ENCODE assay signal across 4 cellular contexts in the genomic region with DNA sequence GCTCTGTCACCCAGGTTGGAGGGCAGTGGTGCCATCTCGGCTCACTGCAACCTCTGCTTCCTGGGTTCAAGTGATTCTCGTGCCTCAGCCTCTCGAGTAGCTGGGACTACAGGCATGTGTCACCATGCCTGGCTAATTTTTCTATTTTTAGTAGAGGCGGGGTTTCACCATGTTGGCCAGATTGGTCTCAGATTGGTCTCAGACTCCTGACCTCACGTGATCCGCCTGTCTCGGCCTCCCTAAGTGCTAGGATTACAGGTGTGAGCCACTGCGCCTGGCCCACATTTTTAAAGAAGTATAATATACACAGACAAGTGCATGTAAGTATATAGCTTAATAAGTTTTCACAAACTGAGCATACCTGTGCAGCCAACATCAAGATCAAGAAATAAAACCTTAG.
DNase-seq lines count a peak whose midpoint lies in the region; TF ChIP-seq lines count a peak whose summit lies in the region.
"Not testable (repeated sequence)": the region's sequence is repeated elsewhere in the genome, so short reads cannot be mapped to it uniquely, and the experiment has no call there.

No MANE protein-coding gene starts in this region.

- no CpG with 5 or more reads among the region's 8 CpGs for WGBS in H9 (ENCODE audit: extremely low coverage, insufficient read length, low lambda C conversion rate)

- not testable (repeated sequence) for H3K9ac ChIP-seq in H9 (ENCODE audit: extremely low read depth, insufficient read length, low read length); OCI-LY3 (ENCODE audit: low read length)
- H3K9ac ChIP-seq in MM.1S (ENCODE audit: low read length): peak overlapping the region; percentile 5; the same call in 1 of the 2 replicates

- not testable (repeated sequence) for H2AFZ ChIP-seq in H9 (ENCODE audit: low read length); MM.1S (ENCODE audit: low read length); OCI-LY3 (ENCODE audit: low read depth, low read length)

- not testable (repeated sequence) for H2BK20ac ChIP-seq in H9 (ENCODE audit: low read depth, low read length, poor library complexity, severe bottlenecking)

- not testable (repeated sequence) for DNase-seq in H9
- peak; percentile 71 for DNase-seq in MM.1S
- peak; percentile 45 for DNase-seq in WERI-Rb-1

- not testable (repeated sequence) for H3K9me3 ChIP-seq in H9 (ENCODE audit: control insufficient read depth, low read depth, low read length); MM.1S (replicated peaks; ENCODE audit: insufficient read depth, low read length); OCI-LY3 (ENCODE audit: insufficient read depth, low read length); WERI-Rb-1 (ENCODE audit: severe bottlenecking)

- not testable (repeated sequence) for H3K27me3 ChIP-seq in H9 (ENCODE audit: insufficient read depth, low read length); MM.1S (replicated peaks; ENCODE audit: insufficient read depth, low read length); OCI-LY3 (ENCODE audit: low read depth, low read length); WERI-Rb-1 (ENCODE audit: insufficient read depth, low read depth, severe bottlenecking)

- H4K91ac ChIP-seq in H9 (ENCODE audit: insufficient read length, low read depth, low read length): not testable (repeated sequence)

- not testable (repeated sequence) for H4K5ac ChIP-seq in H9 (ENCODE audit: insufficient read length, low read depth, low read length)

- H3K4me3 Mint-ChIP-seq in H9: not testable (repeated sequence)

- not testable (repeated sequence) for H3K79me1 ChIP-seq in H9 (ENCODE audit: insufficient read depth, low read depth, low read length, poor library complexity, severe bottlenecking)

- not testable (repeated sequence) for H3K56ac ChIP-seq in H9 (ENCODE audit: insufficient read length, low read depth, low read length)

- H3K23me2 ChIP-seq in H9 (ENCODE audit: insufficient read length, low read depth, low read length, poor library complexity, severe bottlenecking): not testable (repeated sequence)

- H3K27ac ChIP-seq in H9 (ENCODE audit: insufficient read length, low read depth, low read length); OCI-LY3 (ENCODE audit: low read length); WERI-Rb-1: not testable (repeated sequence)
- peak overlapping the region; percentile 62 for H3K27ac ChIP-seq in MM.1S (ENCODE audit: low read length)

- not testable (repeated sequence) for H4K20me1 ChIP-seq in H9 (ENCODE audit: control insufficient read depth, insufficient read depth, insufficient read length); MM.1S (ENCODE audit: insufficient read depth, low read length); OCI-LY3 (ENCODE audit: insufficient read depth, low read length)

- not testable (repeated sequence) for H3K4me1 ChIP-seq in H9 (ENCODE audit: insufficient read depth, low read length)
- peaks cover 22% of the 10 kb centered on the region for H3K4me1 ChIP-seq in MM.1S (ENCODE audit: low read length)
- H3K4me1 ChIP-seq in OCI-LY3 (ENCODE audit: low read length): peaks cover 20% of the 10 kb centered on the region

- H3K4ac ChIP-seq in H9 (ENCODE audit: low read depth, low read length): not testable (repeated sequence)

- TF ChIP-seq CTCF in H9 (conservative IDR thresholded peaks at IDR 0.05); MM.1S (IDR thresholded peaks at IDR 0.05; ENCODE audit: low read length); OCI-LY3 (IDR thresholded peaks at IDR 0.05; ENCODE audit: low read depth, low read length); WERI-Rb-1 (IDR thresholded peaks at IDR 0.05; ENCODE audit: low read depth, low read length): not testable (repeated sequence)

- not testable (repeated sequence) for H3K36me3 ChIP-seq in MM.1S (replicated peaks; ENCODE audit: insufficient read depth, low read length); OCI-LY3 (replicated peaks; ENCODE audit: low read depth, low read length); WERI-Rb-1

- H3F3A ChIP-seq in MM.1S (ENCODE audit: insufficient read depth, low read length): not testable (repeated sequence)

- not testable (repeated sequence) for H3T11ph ChIP-seq in H9 (ENCODE audit: low read length)

- not testable (repeated sequence) for H3K4me2 ChIP-seq in H9 (ENCODE audit: insufficient read depth, insufficient read length, low read length)
- H3K4me2 ChIP-seq in MM.1S (ENCODE audit: low read depth, low read length): peak overlapping the region; percentile 24
- peak overlapping the region; percentile 39 for H3K4me2 ChIP-seq in OCI-LY3 (ENCODE audit: low read length)

- H3K4me3 ChIP-seq in MM.1S (ENCODE audit: low read length); OCI-LY3 (ENCODE audit: low read length); WERI-Rb-1 (ENCODE audit: low read depth, low read length): not testable (repeated sequence)

- H3K23ac ChIP-seq in H9 (ENCODE audit: insufficient read length, low read depth, low read length): not testable (repeated sequence)

- H2BK120ac ChIP-seq in H9 (ENCODE audit: low read depth, low read length, poor library complexity, severe bottlenecking): not testable (repeated sequence)

- H3K27ac Mint-ChIP-seq in H9: peak overlapping the region in 2 of 3 experiments; percentile 47 to 64; a peak in 2 of 7 replicates

- not testable (repeated sequence) for H2BK5ac ChIP-seq in H9 (ENCODE audit: insufficient read length, low read length)

- H3K18ac ChIP-seq in H9 (ENCODE audit: insufficient read length, low read depth, low read length): not testable (repeated sequence)

- H3K36me3 Mint-ChIP-seq in H9 (ENCODE audit: insufficient read depth in 1 of 3, low read depth in 3 of 3): not testable (repeated sequence)

- not testable (repeated sequence) for H3K79me2 ChIP-seq in H9 (ENCODE audit: insufficient read depth, low read length); MM.1S (ENCODE audit: low read length); OCI-LY3 (ENCODE audit: low read length)

- H3K14ac ChIP-seq in H9 (ENCODE audit: insufficient read depth, low read length): not testable (repeated sequence)

- not testable (repeated sequence) for H3K9me3 Mint-ChIP-seq in H9

- H2BK15ac ChIP-seq in H9 (ENCODE audit: low read depth, low read length): not testable (repeated sequence)

- H4K8ac ChIP-seq in H9 (replicated peaks; ENCODE audit: insufficient read length, low read depth, low read length): not testable (repeated sequence)

- not testable (repeated sequence) for H2AK5ac ChIP-seq in H9 (ENCODE audit: insufficient read length, low read length)

- peaks cover 42 to 47% of the 10 kb centered on the region in 2 experiments for H3K4me1 Mint-ChIP-seq in H9

- not testable (repeated sequence) for H3K27me3 Mint-ChIP-seq in H9 (ENCODE audit: low read depth)

- H2BK12ac ChIP-seq in H9 (ENCODE audit: insufficient read length, low read depth, low read length): not testable (repeated sequence)

- H3K9me2 ChIP-seq in MM.1S (replicated peaks; ENCODE audit: insufficient read depth, low read length): not testable (repeated sequence)
